Comparison of ENCODE assay signal across 1 cellular context in genomic region chr5:96022971-96023370, GRCh38.
TF ChIP-seq lines count a peak whose summit lies in the region.

No MANE protein-coding gene starts in this region.

TF ChIP-seq in IMR-90, 13 proteins besides CTCF, POLR2A, EP300 and RAD21:
- TF ChIP-seq CHD1 (IDR thresholded peaks at IDR 0.05; ENCODE audit: low read depth, low read length) (no peak), MAZ (IDR thresholded peaks at IDR 0.05; ENCODE audit: borderline replicate concordance, low read depth, low read length) (no peak), BHLHE40 (IDR thresholded peaks at IDR 0.05; ENCODE audit: low read depth, low read length) (no peak), SMC3 (IDR thresholded peaks at IDR 0.05; ENCODE audit: low read depth, low read length) (no peak), CEBPB (IDR thresholded peaks at IDR 0.05; ENCODE audit: low read depth, low read length) (no peak), NFE2L2 (IDR thresholded peaks at IDR 0.05; ENCODE audit: low read depth, low read length) (no peak), RCOR1 (IDR thresholded peaks at IDR 0.05; ENCODE audit: insufficient replicate concordance, low read length) (no peak), MAFK (IDR thresholded peaks at IDR 0.05; ENCODE audit: low read depth, low read length) (no peak), MXI1 (IDR thresholded peaks at IDR 0.05; ENCODE audit: borderline replicate concordance, low read depth, low read length) (no peak), USF2 (IDR thresholded peaks at IDR 0.05; ENCODE audit: low read depth, low read length) (no peak), RFX5 (IDR thresholded peaks at IDR 0.05; ENCODE audit: low read depth, low read length) (no peak), FOS (IDR thresholded peaks at IDR 0.05; ENCODE audit: low read depth, low read length) (no peak)
TF ChIP-seq in IMR-90: peak in this region for 0.
